Comparison of ENCODE assay signal across 18 cellular contexts in the genomic region with DNA sequence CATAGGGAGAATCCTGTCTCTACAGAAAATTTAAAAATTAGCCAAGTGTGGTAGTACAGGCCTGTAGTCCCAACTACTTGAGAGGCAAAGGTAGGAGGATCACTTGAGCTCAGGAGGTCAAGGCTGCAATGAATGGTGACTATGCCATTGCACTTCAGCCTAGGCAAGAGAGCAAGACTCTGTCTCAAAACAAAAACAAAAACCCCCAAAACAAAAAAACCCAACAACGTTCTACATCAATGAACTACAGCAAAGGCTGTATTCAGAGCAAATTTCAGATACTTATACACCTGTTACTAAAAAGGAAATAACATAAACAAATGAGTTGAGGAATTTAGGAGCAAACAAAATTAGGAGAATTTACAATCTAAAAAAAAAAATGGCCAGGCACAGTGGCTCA.
"Had no signal": no experiment of that assay in that cellular context is flagged by ENCODE, and none has a peak within 500 bp of the region (broad histone marks: within the 10 kb centered on the region; RNA-seq: fewer than 3 reads in every experiment).

No MANE protein-coding gene starts in this region.

- H3K36me3 Mint-ChIP-seq: stimulated activated naive B cell treated with anti-CD40 and anti-IgM and Interleukin-4, amounts not matched to agents 10 μg/mL and 1 μg/mL and 100 μg/mL, for 72 hours had no signal

- H3K9me3 Mint-ChIP-seq: naive thymus-derived CD4-positive, alpha-beta T cell; neural crest cell; stimulated activated naive B cell treated with anti-CD40 and anti-IgM and Interleukin-4, amounts not matched to agents 10 μg/mL and 1 μg/mL and 100 μg/mL, for 72 hours; stimulated activated naive CD8-positive, alpha-beta T cell treated with anti-CD3 and anti-CD28 coated beads, Interleukin-15, amount 100 ng/mL, for 72 hours had no signal

- H3K27me3 Mint-ChIP-seq: naive thymus-derived CD4-positive, alpha-beta T cell; stimulated activated naive CD8-positive, alpha-beta T cell treated with anti-CD3 and anti-CD28 coated beads, Interleukin-15, amount 100 ng/mL, for 72 hours had no signal

- H3K4me3 Mint-ChIP-seq: naive thymus-derived CD4-positive, alpha-beta T cell; neural crest cell; stimulated activated naive B cell treated with anti-CD40 and anti-IgM and Interleukin-4, amounts not matched to agents 10 μg/mL and 1 μg/mL and 100 μg/mL, for 72 hours; stimulated activated naive CD8-positive, alpha-beta T cell treated with anti-CD3 and anti-CD28 coated beads, Interleukin-15, amount 100 ng/mL, for 72 hours had no signal

- DNase-seq: cortex of kidney; dorsolateral prefrontal cortex; effector CD8-positive, alpha-beta T cell; foreskin melanocyte; head of caudate nucleus; mesendoderm; naive thymus-derived CD4-positive, alpha-beta T cell; posterior cingulate gyrus; sigmoid colon; stimulated activated CD4-positive, alpha-beta T cell treated with anti-CD3 and anti-CD28 coated beads, Interleukin-2, amount 100 ng/mL, for 24 hours; stimulated activated CD4-positive, alpha-beta T cell treated with anti-CD3 and anti-CD28 coated beads, Interleukin-4, amount 100 ng/mL, for 4 hours; stimulated activated naive B cell treated with anti-CD40 and anti-IgM and Interleukin-4, amounts not matched to agents 10 μg/mL and 1 μg/mL and 100 μg/mL, for 72 hours; stimulated activated naive CD8-positive, alpha-beta T cell treated with anti-CD3 and anti-CD28 coated beads, Interleukin-15, amount 100 ng/mL, for 72 hours; testis had no signal

- H3K27ac Mint-ChIP-seq: stimulated activated naive B cell treated with anti-CD40 and anti-IgM and Interleukin-4, amounts not matched to agents 10 μg/mL and 1 μg/mL and 100 μg/mL, for 72 hours; stimulated activated naive CD8-positive, alpha-beta T cell treated with anti-CD3 and anti-CD28 coated beads, Interleukin-15, amount 100 ng/mL, for 72 hours had no signal

- H3K4me1 Mint-ChIP-seq: stimulated activated naive B cell treated with anti-CD40 and anti-IgM and Interleukin-4, amounts not matched to agents 10 μg/mL and 1 μg/mL and 100 μg/mL, for 72 hours had no signal

- ATAC-seq: naive thymus-derived CD4-positive, alpha-beta T cell; stimulated activated naive B cell treated with anti-CD40 and anti-IgM and Interleukin-4, amounts not matched to agents 10 μg/mL and 1 μg/mL and 100 μg/mL, for 72 hours; stimulated activated naive CD8-positive, alpha-beta T cell treated with anti-CD3 and anti-CD28 coated beads, Interleukin-15, amount 100 ng/mL, for 72 hours had no signal

- H3K4me3 ChIP-seq: dorsolateral prefrontal cortex, hepatocyte, sigmoid colon, skin epidermis, testis, tibial nerve had no signal
